In genomic region chr16:11630230-11631056, GRCh38 we compare ENCODE assay signal across 15 cellular contexts. TPM values are rescaled to one million over a fixed set of nuclear protein-coding genes. Genes with fewer than 3 reads are reported as not detected.
DNase-seq lines count a peak whose midpoint lies in the region; ATAC-seq and TF ChIP-seq lines count a peak whose summit lies in the region.
"Had no signal": no experiment of that assay in that cellular context is flagged by ENCODE, and none has a peak within 500 bp of the region (broad histone marks: within the 10 kb centered on the region; RNA-seq: fewer than 3 reads in every experiment).

No MANE protein-coding gene starts in this region.

- H3K4me1 ChIP-seq in rectal smooth muscle tissue (ENCODE audit: control insufficient read depth, insufficient read depth, low read length) (peaks cover 8% of the 10 kb centered on the region), ascending aorta (peaks cover 6 to 9% of the 10 kb centered on the region in 2 donors)
- peaks cover 8% of the 10 kb centered on the region for H3K4me1 ChIP-seq in effector memory CD4-positive, alpha-beta T cell (ENCODE audit: control insufficient read depth, insufficient read depth, low read length, poor library complexity, severe bottlenecking)
- H3K4me1 ChIP-seq: BE2C had no signal

- peak overlapping the region; percentile 32 for H3K27ac Mint-ChIP-seq in chondrocyte (ENCODE audit: unreplicated experiment)

- no peak overlapping the region for H3K4me3 ChIP-seq in rectal smooth muscle tissue (ENCODE audit: low read length)
- H3K4me3 ChIP-seq in ascending aorta = no peak overlapping the region
- H3K4me3 ChIP-seq in effector memory CD4-positive, alpha-beta T cell (ENCODE audit: insufficient read depth, low read depth, low read length, poor library complexity, severe bottlenecking) = no peak overlapping the region
- H3K4me3 ChIP-seq: gastroesophageal sphincter, SK-N-MC had no signal

- no peaks in the 10 kb centered on the region for H3K36me3 Mint-ChIP-seq in chondrocyte (ENCODE audit: low read depth)

- H3K27ac ChIP-seq in rectal smooth muscle tissue (ENCODE audit: low read depth, low read length) (peak overlapping the region; percentile 57), ascending aorta (no peak overlapping the region)
- H3K27ac ChIP-seq in effector memory CD4-positive, alpha-beta T cell (ENCODE audit: insufficient read depth, low read length, poor library complexity, severe bottlenecking) = no peak overlapping the region
- H3K27ac ChIP-seq: brain microvascular endothelial cell, SK-N-MC, VCaP had no signal

- no peaks in the 10 kb centered on the region for H3K27me3 ChIP-seq in rectal smooth muscle tissue (ENCODE audit: control insufficient read depth, insufficient read depth, low read length)
- no peaks in the 10 kb centered on the region for H3K27me3 ChIP-seq in ascending aorta
- H3K27me3 ChIP-seq in effector memory CD4-positive, alpha-beta T cell (replicated peaks; ENCODE audit: control insufficient read depth, insufficient read depth, low read length, poor library complexity, severe bottlenecking) = no peaks in the 10 kb centered on the region
- H3K27me3 ChIP-seq: BE2C, brain microvascular endothelial cell, gastroesophageal sphincter had no signal

- TF ChIP-seq CTCF in chondrocyte (IDR thresholded peaks at IDR 0.05) (no peak), ascending aorta (IDR thresholded peaks at IDR 0.05) (no peak)

- no peak overlapping the region for H3K9ac ChIP-seq in rectal smooth muscle tissue (ENCODE audit: low read length)

- no peak for ATAC-seq in GM18520 (IDR thresholded peaks at IDR 0.05; ENCODE audit: unreplicated experiment)

- H3K9me3 Mint-ChIP-seq in chondrocyte (ENCODE audit: low read depth) = no peaks in the 10 kb centered on the region

- peak; percentile 50 for DNase-seq in DMS79 (lab: John Stamatoyannopoulos, UW)
- peak; percentile 32 for DNase-seq in NCI-H2107 treated with DMSO at 0.1 percent for 48 hours (lab: John Stamatoyannopoulos, UW; ENCODE audit: unreplicated experiment)
- DNase-seq in chondrocyte (ENCODE audit: low spot score) = no peak
- no peak for DNase-seq in ascending aorta (ENCODE audit: low spot score in 2 of 2)
- no peak for DNase-seq in effector memory CD4-positive, alpha-beta T cell
- no peak for DNase-seq in activated CD8-positive, alpha-beta memory T cell treated with anti-CD3 and anti-CD28 coated beads, Interleukin-2, amount 50 U/mL, for 48 hours
- DNase-seq: BE2C; brain microvascular endothelial cell; NCI-H187 treated with DMSO at 0.1 percent for 48 hours; stimulated activated CD4-positive, alpha-beta T cell treated with anti-CD3 and anti-CD28 coated beads, Interleukin-1b, Interleukin-23, amount 100 ng/mL, for 48 hours had no signal

- H3K4me3 Mint-ChIP-seq in chondrocyte (ENCODE audit: unreplicated experiment) = no peak overlapping the region

- no peaks in the 10 kb centered on the region for H3K27me3 Mint-ChIP-seq in chondrocyte (ENCODE audit: low read depth)

- no peaks in the 10 kb centered on the region for H3K9me3 ChIP-seq in ascending aorta
- no peaks in the 10 kb centered on the region for H3K9me3 ChIP-seq in effector memory CD4-positive, alpha-beta T cell (ENCODE audit: control insufficient read depth, low read length)
- H3K9me3 ChIP-seq: BE2C, gastroesophageal sphincter had no signal

- intact Hi-C loops in ascending aorta (cut with DNase I) = no loop called here

- no peaks in the 10 kb centered on the region for H3K36me3 ChIP-seq in rectal smooth muscle tissue (ENCODE audit: control insufficient read depth, insufficient read depth, low read length)
- H3K36me3 ChIP-seq in ascending aorta = no peaks in the 10 kb centered on the region
- no peaks in the 10 kb centered on the region for H3K36me3 ChIP-seq in effector memory CD4-positive, alpha-beta T cell (ENCODE audit: control insufficient read depth, insufficient read depth, low read length)
- H3K36me3 ChIP-seq: BE2C, brain microvascular endothelial cell, gastroesophageal sphincter had no signal

- H3K4me1 Mint-ChIP-seq in chondrocyte (ENCODE audit: low read depth) = peaks cover 75% of the 10 kb centered on the region

RNA-seq across cellular contexts. Expression of gene SNN, which starts 37.8 kb away (rescaled TPM):
- total RNA-seq in chondrocyte (12.5 to 15.3 TPM (median 14.0 TPM) in 3 replicates), ascending aorta (2.1 TPM)

RNA-seq across cellular contexts. Expression of gene LITAF, which starts 43.7 kb away (rescaled TPM):
- total RNA-seq in chondrocyte (74.5 to 91.9 TPM (median 90.0 TPM) in 3 replicates), ascending aorta (40.7 TPM)

Comparison
In these comparisons a context has a peak if more than half of its experiments do, and no peak if none do; other contexts are left out.
1. DNase-seq: peak in DMS79 (single experiment) and NCI-H2107 treated with DMSO at 0.1 percent for 48 hours (single experiment); none in chondrocyte (single experiment), ascending aorta (0 of 2), effector memory CD4-positive, alpha-beta T cell (0 of 3) and activated CD8-positive, alpha-beta memory T cell treated with anti-CD3 and anti-CD28 coated beads, Interleukin-2, amount 50 U/mL, for 48 hours (single experiment).